ENCODE assay signal across 1 cellular context in the genomic region with DNA sequence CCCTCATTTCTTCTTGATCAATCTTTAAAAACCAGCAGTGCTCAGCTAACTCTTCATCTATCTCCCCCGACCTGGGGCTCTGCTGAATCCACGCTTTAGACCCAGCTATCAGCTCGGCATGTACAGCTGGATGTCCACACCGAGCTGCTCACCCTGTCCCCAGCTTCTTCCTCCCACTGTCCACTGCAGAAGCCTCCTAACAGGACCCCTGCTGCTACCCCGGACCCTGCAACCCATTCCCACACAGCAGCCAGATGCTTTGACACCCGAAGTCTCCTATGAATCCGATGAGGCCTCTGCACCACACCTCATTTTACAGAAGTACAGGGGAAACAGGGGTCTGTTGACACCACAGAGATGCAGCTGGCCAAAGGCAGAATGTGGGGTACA.
TF ChIP-seq lines count a peak whose summit lies in the region.

No MANE protein-coding gene starts in this region.

TF ChIP-seq in HepG2, 621 proteins besides CTCF, POLR2A, EP300 and RAD21:
- TF ChIP-seq MZF1 (CRISPR knock-in tag; IDR thresholded peaks at IDR 0.05; ENCODE audit: borderline replicate concordance), result no peak
- no peak for TF ChIP-seq KDM5A (IDR thresholded peaks at IDR 0.05; ENCODE audit: borderline replicate concordance, low read length)
- TF ChIP-seq ZNF101 (CRISPR knock-in tag; IDR thresholded peaks at IDR 0.05; ENCODE audit: borderline replicate concordance, low read depth), result no peak
- TF ChIP-seq, protein P1, sequence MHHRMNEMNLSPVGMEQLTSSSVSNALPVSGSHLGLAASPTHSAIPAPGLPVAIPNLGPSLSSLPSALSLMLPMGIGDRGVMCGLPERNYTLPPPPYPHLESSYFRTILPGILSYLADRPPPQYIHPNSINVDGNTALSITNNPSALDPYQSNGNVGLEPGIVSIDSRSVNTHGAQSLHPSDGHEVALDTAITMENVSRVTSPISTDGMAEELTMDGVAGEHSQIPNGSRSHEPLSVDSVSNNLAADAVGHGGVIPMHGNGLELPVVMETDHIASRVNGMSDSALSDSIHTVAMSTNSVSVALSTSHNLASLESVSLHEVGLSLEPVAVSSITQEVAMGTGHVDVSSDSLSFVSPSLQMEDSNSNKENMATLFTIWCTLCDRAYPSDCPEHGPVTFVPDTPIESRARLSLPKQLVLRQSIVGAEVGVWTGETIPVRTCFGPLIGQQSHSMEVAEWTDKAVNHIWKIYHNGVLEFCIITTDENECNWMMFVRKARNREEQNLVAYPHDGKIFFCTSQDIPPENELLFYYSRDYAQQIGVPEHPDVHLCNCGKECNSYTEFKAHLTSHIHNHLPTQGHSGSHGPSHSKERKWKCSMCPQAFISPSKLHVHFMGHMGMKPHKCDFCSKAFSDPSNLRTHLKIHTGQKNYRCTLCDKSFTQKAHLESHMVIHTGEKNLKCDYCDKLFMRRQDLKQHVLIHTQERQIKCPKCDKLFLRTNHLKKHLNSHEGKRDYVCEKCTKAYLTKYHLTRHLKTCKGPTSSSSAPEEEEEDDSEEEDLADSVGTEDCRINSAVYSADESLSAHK (CRISPR knock-in tag; IDR thresholded peaks at IDR 0.05; ENCODE audit: borderline replicate concordance), result no peak
- TF ChIP-seq CAMTA2 (CRISPR knock-in tag; IDR thresholded peaks at IDR 0.05; ENCODE audit: borderline replicate concordance), result no peak
- TF ChIP-seq ZNF749 (CRISPR knock-in tag; IDR thresholded peaks at IDR 0.05; ENCODE audit: borderline replicate concordance), result no peak
- no peak for TF ChIP-seq ZBTB3 (CRISPR knock-in tag; IDR thresholded peaks at IDR 0.05; ENCODE audit: borderline replicate concordance, low read depth)
- no peak for TF ChIP-seq ZMAT3 (CRISPR knock-in tag; conservative IDR thresholded peaks at IDR 0.05)
- TF ChIP-seq, protein P2, sequence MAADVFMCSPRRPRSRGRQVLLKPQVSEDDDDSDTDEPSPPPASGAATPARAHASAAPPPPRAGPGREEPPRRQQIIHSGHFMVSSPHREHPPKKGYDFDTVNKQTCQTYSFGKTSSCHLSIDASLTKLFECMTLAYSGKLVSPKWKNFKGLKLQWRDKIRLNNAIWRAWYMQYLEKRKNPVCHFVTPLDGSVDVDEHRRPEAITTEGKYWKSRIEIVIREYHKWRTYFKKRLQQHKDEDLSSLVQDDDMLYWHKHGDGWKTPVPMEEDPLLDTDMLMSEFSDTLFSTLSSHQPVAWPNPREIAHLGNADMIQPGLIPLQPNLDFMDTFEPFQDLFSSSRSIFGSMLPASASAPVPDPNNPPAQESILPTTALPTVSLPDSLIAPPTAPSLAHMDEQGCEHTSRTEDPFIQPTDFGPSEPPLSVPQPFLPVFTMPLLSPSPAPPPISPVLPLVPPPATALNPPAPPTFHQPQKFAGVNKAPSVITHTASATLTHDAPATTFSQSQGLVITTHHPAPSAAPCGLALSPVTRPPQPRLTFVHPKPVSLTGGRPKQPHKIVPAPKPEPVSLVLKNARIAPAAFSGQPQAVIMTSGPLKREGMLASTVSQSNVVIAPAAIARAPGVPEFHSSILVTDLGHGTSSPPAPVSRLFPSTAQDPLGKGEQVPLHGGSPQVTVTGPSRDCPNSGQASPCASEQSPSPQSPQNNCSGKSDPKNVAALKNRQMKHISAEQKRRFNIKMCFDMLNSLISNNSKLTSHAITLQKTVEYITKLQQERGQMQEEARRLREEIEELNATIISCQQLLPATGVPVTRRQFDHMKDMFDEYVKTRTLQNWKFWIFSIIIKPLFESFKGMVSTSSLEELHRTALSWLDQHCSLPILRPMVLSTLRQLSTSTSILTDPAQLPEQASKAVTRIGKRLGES (CRISPR knock-in tag; IDR thresholded peaks at IDR 0.05; ENCODE audit: borderline replicate concordance), result no peak
- no peak for TF ChIP-seq ZNF891 (CRISPR knock-in tag; IDR thresholded peaks at IDR 0.05)
- TF ChIP-seq, protein P3, sequence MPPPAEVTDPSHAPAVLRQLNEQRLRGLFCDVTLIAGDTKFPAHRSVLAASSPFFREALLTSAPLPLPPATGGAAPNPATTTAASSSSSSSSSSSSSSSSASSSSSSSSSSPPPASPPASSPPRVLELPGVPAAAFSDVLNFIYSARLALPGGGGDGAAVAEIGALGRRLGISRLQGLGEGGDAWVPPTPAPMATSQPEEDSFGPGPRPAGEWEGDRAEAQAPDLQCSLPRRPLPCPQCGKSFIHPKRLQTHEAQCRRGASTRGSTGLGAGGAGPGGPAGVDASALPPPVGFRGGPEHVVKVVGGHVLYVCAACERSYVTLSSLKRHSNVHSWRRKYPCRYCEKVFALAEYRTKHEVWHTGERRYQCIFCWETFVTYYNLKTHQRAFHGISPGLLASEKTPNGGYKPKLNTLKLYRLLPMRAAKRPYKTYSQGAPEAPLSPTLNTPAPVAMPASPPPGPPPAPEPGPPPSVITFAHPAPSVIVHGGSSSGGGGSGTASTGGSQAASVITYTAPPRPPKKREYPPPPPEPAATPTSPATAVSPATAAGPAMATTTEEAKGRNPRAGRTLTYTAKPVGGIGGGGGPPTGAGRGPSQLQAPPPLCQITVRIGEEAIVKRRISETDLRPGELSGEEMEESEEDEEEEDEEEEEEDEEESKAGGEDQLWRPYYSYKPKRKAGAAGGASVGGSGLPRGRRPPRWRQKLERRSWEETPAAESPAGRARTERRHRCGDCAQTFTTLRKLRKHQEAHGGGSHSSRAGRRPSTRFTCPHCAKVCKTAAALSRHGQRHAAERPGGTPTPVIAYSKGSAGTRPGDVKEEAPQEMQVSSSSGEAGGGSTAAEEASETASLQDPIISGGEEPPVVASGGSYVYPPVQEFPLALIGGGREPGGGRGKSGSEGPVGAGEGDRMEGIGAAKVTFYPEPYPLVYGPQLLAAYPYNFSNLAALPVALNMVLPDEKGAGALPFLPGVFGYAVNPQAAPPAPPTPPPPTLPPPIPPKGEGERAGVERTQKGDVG (CRISPR knock-in tag; IDR thresholded peaks at IDR 0.05; ENCODE audit: borderline replicate concordance), result no peak
- TF ChIP-seq, protein P4, sequence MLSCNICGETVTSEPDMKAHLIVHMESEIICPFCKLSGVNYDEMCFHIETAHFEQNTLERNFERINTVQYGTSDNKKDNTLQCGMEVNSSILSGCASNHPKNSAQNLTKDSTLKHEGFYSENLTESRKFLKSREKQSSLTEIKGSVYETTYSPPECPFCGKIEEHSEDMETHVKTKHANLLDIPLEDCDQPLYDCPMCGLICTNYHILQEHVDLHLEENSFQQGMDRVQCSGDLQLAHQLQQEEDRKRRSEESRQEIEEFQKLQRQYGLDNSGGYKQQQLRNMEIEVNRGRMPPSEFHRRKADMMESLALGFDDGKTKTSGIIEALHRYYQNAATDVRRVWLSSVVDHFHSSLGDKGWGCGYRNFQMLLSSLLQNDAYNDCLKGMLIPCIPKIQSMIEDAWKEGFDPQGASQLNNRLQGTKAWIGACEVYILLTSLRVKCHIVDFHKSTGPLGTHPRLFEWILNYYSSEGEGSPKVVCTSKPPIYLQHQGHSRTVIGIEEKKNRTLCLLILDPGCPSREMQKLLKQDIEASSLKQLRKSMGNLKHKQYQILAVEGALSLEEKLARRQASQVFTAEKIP (CRISPR knock-in tag; IDR thresholded peaks at IDR 0.05; ENCODE audit: borderline replicate concordance), result no peak
- TF ChIP-seq ARNTL (CRISPR knock-in tag; IDR thresholded peaks at IDR 0.05), result no peak
- TF ChIP-seq ZNF496 (CRISPR knock-in tag; IDR thresholded peaks at IDR 0.05; ENCODE audit: insufficient replicate concordance), result no peak
- no peak for TF ChIP-seq ETV6 (CRISPR knock-in tag; conservative IDR thresholded peaks at IDR 0.05)
- TF ChIP-seq, protein P5, sequence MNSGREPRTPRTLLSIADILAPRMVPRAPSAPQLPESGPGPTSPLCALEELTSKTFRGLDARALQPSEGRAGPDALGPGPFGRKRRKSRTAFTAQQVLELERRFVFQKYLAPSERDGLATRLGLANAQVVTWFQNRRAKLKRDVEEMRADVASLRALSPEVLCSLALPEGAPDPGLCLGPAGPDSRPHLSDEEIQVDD (CRISPR knock-in tag; IDR thresholded peaks at IDR 0.05; ENCODE audit: borderline replicate concordance), result no peak
- TF ChIP-seq EEA1 (CRISPR knock-in tag; IDR thresholded peaks at IDR 0.05; ENCODE audit: borderline replicate concordance), result no peak
- TF ChIP-seq, protein P6, sequence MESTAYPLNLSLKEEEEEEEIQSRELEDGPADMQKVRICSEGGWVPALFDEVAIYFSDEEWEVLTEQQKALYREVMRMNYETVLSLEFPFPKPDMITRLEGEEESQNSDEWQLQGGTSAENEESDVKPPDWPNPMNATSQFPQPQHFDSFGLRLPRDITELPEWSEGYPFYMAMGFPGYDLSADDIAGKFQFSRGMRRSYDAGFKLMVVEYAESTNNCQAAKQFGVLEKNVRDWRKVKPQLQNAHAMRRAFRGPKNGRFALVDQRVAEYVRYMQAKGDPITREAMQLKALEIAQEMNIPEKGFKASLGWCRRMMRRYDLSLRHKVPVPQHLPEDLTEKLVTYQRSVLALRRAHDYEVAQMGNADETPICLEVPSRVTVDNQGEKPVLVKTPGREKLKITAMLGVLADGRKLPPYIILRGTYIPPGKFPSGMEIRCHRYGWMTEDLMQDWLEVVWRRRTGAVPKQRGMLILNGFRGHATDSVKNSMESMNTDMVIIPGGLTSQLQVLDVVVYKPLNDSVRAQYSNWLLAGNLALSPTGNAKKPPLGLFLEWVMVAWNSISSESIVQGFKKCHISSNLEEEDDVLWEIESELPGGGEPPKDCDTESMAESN (CRISPR knock-in tag; conservative IDR thresholded peaks at IDR 0.05), result no peak
